10 cellular contexts compared by ENCODE assay signal in the genomic region with DNA sequence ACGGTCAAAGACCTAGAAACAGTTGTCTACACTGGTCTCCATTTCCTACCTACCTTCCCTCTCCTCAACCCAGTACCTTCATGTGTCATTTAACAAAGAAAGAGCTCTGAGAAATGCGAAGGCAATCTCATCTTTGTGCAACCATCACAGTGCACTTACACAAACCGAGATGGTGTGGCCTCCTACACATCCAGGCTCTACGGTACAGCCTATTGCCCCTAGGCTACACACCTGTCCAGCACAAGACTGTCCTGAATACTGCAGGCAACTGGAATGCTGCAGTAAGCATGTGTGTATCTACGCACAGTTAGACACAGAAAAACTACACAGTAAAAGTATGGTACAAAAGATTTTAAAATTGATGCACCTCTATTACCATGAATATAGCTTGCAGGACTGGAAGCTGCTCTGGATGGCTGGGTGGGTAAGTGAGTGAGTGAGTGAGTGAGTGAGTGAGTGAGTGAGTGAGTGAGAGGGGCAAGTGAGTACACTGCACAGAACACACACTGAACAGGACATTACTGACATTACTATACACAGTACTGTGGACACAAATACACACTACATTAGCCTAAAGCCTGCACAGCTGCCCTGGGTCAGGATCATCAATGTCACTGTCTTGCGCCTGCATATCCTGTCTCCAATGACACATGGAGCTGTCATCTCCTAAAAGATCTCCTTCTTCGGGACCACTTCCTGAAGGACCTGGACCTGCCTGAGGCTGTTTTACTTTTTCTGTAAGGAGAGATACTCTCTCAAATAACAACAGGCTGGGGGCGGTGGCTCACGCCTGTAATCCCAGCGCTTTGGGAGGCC. TPM values are rescaled to one million over a fixed set of nuclear protein-coding genes. Genes with fewer than 3 reads are reported as not detected.
DNase-seq lines count a peak whose midpoint lies in the region; ATAC-seq and TF ChIP-seq lines count a peak whose summit lies in the region.
"Had no signal": no experiment of that assay in that cellular context is flagged by ENCODE, and none has a peak within 500 bp of the region (broad histone marks: within the 10 kb centered on the region; RNA-seq: fewer than 3 reads in every experiment).

No MANE protein-coding gene starts in this region.

- no peak for TF ChIP-seq EP300 in tibial nerve (IDR thresholded peaks at IDR 0.05)

- H3K27me3 Mint-ChIP-seq in type B pancreatic cell = no peaks in the 10 kb centered on the region

- TF ChIP-seq CTCF in heart left ventricle (IDR thresholded peaks at IDR 0.05) = no peak
- TF ChIP-seq CTCF in breast epithelium (IDR thresholded peaks at IDR 0.05) = no peak
- TF ChIP-seq CTCF in type B pancreatic cell (conservative IDR thresholded peaks at IDR 0.05) = no peak
- TF ChIP-seq CTCF in tibial nerve (IDR thresholded peaks at IDR 0.05) = no peak

- H3K27ac ChIP-seq in heart left ventricle = peak overlapping the region; percentile 3 to 87 (median 74)
- H3K27ac ChIP-seq in breast epithelium = peak overlapping the region; percentile 88
- H3K27ac ChIP-seq in mucosa of rectum (ENCODE audit: low read depth in 2 of 2, low read length in 2 of 2) = peak overlapping the region; percentile 38 to 62
- H3K27ac ChIP-seq in tibial nerve = peak overlapping the region in 2 of 4 donors; percentile 75 to 88

- H3K4me3 ChIP-seq in heart left ventricle = peak overlapping the region in 2 of 12 donors; percentile 31 to 33
- no peak overlapping the region for H3K4me3 ChIP-seq in breast epithelium
- H3K4me3 ChIP-seq in mucosa of rectum (ENCODE audit: low read length in 2 of 2) = no peak overlapping the region
- no peak overlapping the region for H3K4me3 ChIP-seq in tibial nerve
- H3K4me3 ChIP-seq: pancreas had no signal

- no peaks in the 10 kb centered on the region for H3K27me3 ChIP-seq in heart left ventricle
- H3K27me3 ChIP-seq in breast epithelium = no peaks in the 10 kb centered on the region
- no peaks in the 10 kb centered on the region for H3K27me3 ChIP-seq in mucosa of rectum (ENCODE audit: control insufficient read depth in 2 of 2, insufficient read depth in 2 of 2, low read length in 2 of 2)
- H3K27me3 ChIP-seq in tibial nerve = no peaks in the 10 kb centered on the region
- H3K27me3 ChIP-seq: pancreas had no signal

- ATAC-seq in heart left ventricle (peak in 2 of 4 donors; percentile 13 to 18), GM18867 (IDR thresholded peaks at IDR 0.05; ENCODE audit: unreplicated experiment) (no peak), HG03469 (IDR thresholded peaks at IDR 0.05; ENCODE audit: unreplicated experiment) (no peak)

- TF ChIP-seq POLR2A in heart left ventricle (IDR thresholded peaks at IDR 0.05) (no peak), breast epithelium (IDR thresholded peaks at IDR 0.05) (no peak), tibial nerve (IDR thresholded peaks at IDR 0.05) (no peak)

- H3K9me3 Mint-ChIP-seq in type B pancreatic cell = peaks cover 5% of the 10 kb centered on the region

- H3K4me1 ChIP-seq in heart left ventricle (peaks cover 7 to 96% (median 77%) of the 10 kb centered on the region in 12 donors), breast epithelium (peaks cover 3 to 19% of the 10 kb centered on the region in 2 donors), mucosa of rectum (ENCODE audit: control insufficient read depth in 2 of 2, insufficient read depth in 2 of 2, low read length in 2 of 2) (peaks cover 17 to 23% of the 10 kb centered on the region in 2 donors), tibial nerve (peaks cover 0 to 72% (median 45%) of the 10 kb centered on the region in 4 donors)

- H3K4me3 Mint-ChIP-seq in type B pancreatic cell = peak overlapping the region; percentile 33

- H3K9ac ChIP-seq in mucosa of rectum (ENCODE audit: low read depth in 1 of 2, low read length in 2 of 2) = no peak overlapping the region

- H3K27ac Mint-ChIP-seq in type B pancreatic cell = peak overlapping the region; percentile 88

- peaks cover 32% of the 10 kb centered on the region for H3K36me3 Mint-ChIP-seq in type B pancreatic cell

- no peaks in the 10 kb centered on the region for H3K9me3 ChIP-seq in heart left ventricle
- no peaks in the 10 kb centered on the region for H3K9me3 ChIP-seq in breast epithelium
- H3K9me3 ChIP-seq in mucosa of rectum (ENCODE audit: control insufficient read depth in 2 of 2, low read length in 2 of 2) = no peaks in the 10 kb centered on the region
- H3K9me3 ChIP-seq in tibial nerve = no peaks in the 10 kb centered on the region
- H3K9me3 ChIP-seq: pancreas had no signal

- H3K36me3 ChIP-seq in heart left ventricle (peaks cover 0 to 17% (median 12%) of the 10 kb centered on the region in 9 donors), breast epithelium (no peaks in the 10 kb centered on the region), mucosa of rectum (ENCODE audit: control insufficient read depth in 2 of 2, insufficient read depth in 2 of 2, low read length in 2 of 2) (peaks cover 7 to 11% of the 10 kb centered on the region in 2 donors), tibial nerve (peaks cover 0 to 8% (median 0%) of the 10 kb centered on the region in 3 donors)

- intact Hi-C loops in heart left ventricle (cut with DNase I) = loop anchor here in 3 of 10 donors (2.0 to 5.0 kb wide), 4 partner anchors 13 to 68 kb away; no protein-coding TSS in a partner anchor
- intact Hi-C loops in cardiac septum (cut with DNase I) = no loop called here
- intact Hi-C loops in breast epithelium (cut with DNase I; ENCODE audit: low total_unique reads) = no loop called here

- DNase-seq in heart left ventricle (no peak), cardiac septum (ENCODE audit: low spot score) (no peak), breast epithelium (ENCODE audit: low spot score in 2 of 2) (no peak), type B pancreatic cell (ENCODE audit: extremely low spot score, unreplicated experiment) (no peak), tibial nerve (ENCODE audit: low spot score in 2 of 2) (no peak)
- DNase-seq: NCI-H2107, pancreas had no signal

- whole genome bisulfite sequencing in heart left ventricle, 4 donors = 72 to 82% (median 79%) methylated on average over 10 of the region's 10 CpGs
- WGBS in tibial nerve, 2 donors = 84 to 86% methylated on average over 10 of the region's 10 CpGs

- peaks cover 51% of the 10 kb centered on the region for H3K4me1 Mint-ChIP-seq in type B pancreatic cell (ENCODE audit: unreplicated experiment)

RNA-seq across cellular contexts. Expression of a gene that starts 18.5 kb away (rescaled TPM):
- total RNA-seq in heart left ventricle = 1,000 to 10,000 TPM in 1 of 9 donors, 100 to 1,000 TPM in 8; 542 to 1,594 (median 701) TPM
- 1,000 to 10,000 TPM in 1 of 2 donors, 100 to 1,000 TPM in 1; 150 to 1,693 TPM for polyA plus RNA-seq in heart left ventricle
- total RNA-seq in cardiac septum = 715 TPM
- 1,000 to 10,000 TPM in 1 of 3 donors, 100 to 1,000 TPM in 2; 438 to 1,565 (median 480) TPM for total RNA-seq in breast epithelium
- total RNA-seq in type B pancreatic cell (ENCODE audit: low replicate concordance) = 224 and 240 TPM in 2 replicates
- 100 to 1,000 TPM; 288 to 483 (median 404) TPM for total RNA-seq in tibial nerve
